In the genomic region with DNA sequence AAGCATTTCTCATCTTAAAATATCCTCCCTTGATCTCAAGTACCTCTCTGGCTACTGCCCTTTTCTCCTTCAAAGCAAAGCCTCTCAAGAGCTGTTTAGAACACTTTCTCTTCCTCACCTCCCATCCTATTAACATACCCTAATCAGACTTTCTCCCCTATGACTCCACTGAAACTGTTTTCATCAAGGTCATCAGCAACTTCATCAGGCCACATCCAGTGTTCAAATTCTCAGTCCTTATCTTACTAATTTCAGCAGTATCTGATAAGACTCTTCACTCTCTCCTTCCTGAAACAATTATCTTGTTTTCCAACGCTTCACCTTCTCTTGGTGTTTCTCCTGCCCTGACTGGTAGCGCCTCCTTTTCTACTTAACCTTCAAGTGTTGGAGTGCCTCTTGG, we compare ENCODE assay signal across 1 cellular context.
TF ChIP-seq lines count a peak whose summit lies in the region.

No MANE protein-coding gene starts in this region.

TF ChIP-seq in GM12878, 131 proteins besides CTCF, POLR2A, EP300 and RAD21:
- 0 out of 2 replicates have a peak, but pooled peaks have one; percentile 13 for TF ChIP-seq IKZF1 (conservative IDR thresholded peaks at IDR 0.05)
- TF ChIP-seq MYB (IDR thresholded peaks at IDR 0.05; ENCODE audit: borderline replicate concordance, low read depth, low read length): no peak
- TF ChIP-seq SMAD1 (IDR thresholded peaks at IDR 0.05; ENCODE audit: low read depth, partially characterized antibody): no peak
- no peak for TF ChIP-seq RBBP5 (conservative IDR thresholded peaks at IDR 0.05)
- no peak for TF ChIP-seq CBFB (IDR thresholded peaks at IDR 0.05; ENCODE audit: low read depth)
- TF ChIP-seq BHLHE40 (IDR thresholded peaks at IDR 0.05; ENCODE audit: borderline replicate concordance in 1 of 2, low read depth in 2 of 2, low read length in 1 of 2): no peak
- peak; percentile 48; the same call in 1 of the 2 replicates for TF ChIP-seq MTA2 (IDR thresholded peaks at IDR 0.05; ENCODE audit: low read depth)
- peak; percentile 10 to 14; a peak in 1 of 4 replicates for TF ChIP-seq IKZF2 (IDR thresholded peaks at IDR 0.05)
- TF ChIP-seq POU2F2 (IDR thresholded peaks at IDR 0.05; ENCODE audit: borderline replicate concordance, low read depth, low read length): 0 out of 3 replicates have a peak, but pooled peaks have one; percentile 30
- no peak for TF ChIP-seq MXI1 (IDR thresholded peaks at IDR 0.05; ENCODE audit: low read depth, low read length)
- TF ChIP-seq MEF2B (IDR thresholded peaks at IDR 0.05; ENCODE audit: partially characterized antibody, poor library complexity, severe bottlenecking): no peak
- TF ChIP-seq ESRRA (IDR thresholded peaks at IDR 0.05; ENCODE audit: low read length): 0 out of 2 replicates have a peak, but pooled peaks have one; percentile 25
